In genomic region chr2:241558532-241559488, GRCh38 we compare ENCODE assay signal across 1 cellular context.
A peak's percentile ranks its signal among the peaks of the same experiment; 100 is the strongest.
TF ChIP-seq lines count a peak whose summit lies in the region.

A gene with protein sequence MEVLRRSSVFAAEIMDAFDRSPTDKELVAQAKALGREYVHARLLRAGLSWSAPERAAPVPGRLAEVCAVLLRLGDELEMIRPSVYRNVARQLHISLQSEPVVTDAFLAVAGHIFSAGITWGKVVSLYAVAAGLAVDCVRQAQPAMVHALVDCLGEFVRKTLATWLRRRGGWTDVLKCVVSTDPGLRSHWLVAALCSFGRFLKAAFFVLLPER (plus strand): TSS chr2:241558745. CDS start chr2:241559484, 739 bp downstream.

TF ChIP-seq in HepG2, 621 proteins besides CTCF, POLR2A, EP300 and RAD21 (continued from another document and continues in another):
- TF ChIP-seq, protein P1, sequence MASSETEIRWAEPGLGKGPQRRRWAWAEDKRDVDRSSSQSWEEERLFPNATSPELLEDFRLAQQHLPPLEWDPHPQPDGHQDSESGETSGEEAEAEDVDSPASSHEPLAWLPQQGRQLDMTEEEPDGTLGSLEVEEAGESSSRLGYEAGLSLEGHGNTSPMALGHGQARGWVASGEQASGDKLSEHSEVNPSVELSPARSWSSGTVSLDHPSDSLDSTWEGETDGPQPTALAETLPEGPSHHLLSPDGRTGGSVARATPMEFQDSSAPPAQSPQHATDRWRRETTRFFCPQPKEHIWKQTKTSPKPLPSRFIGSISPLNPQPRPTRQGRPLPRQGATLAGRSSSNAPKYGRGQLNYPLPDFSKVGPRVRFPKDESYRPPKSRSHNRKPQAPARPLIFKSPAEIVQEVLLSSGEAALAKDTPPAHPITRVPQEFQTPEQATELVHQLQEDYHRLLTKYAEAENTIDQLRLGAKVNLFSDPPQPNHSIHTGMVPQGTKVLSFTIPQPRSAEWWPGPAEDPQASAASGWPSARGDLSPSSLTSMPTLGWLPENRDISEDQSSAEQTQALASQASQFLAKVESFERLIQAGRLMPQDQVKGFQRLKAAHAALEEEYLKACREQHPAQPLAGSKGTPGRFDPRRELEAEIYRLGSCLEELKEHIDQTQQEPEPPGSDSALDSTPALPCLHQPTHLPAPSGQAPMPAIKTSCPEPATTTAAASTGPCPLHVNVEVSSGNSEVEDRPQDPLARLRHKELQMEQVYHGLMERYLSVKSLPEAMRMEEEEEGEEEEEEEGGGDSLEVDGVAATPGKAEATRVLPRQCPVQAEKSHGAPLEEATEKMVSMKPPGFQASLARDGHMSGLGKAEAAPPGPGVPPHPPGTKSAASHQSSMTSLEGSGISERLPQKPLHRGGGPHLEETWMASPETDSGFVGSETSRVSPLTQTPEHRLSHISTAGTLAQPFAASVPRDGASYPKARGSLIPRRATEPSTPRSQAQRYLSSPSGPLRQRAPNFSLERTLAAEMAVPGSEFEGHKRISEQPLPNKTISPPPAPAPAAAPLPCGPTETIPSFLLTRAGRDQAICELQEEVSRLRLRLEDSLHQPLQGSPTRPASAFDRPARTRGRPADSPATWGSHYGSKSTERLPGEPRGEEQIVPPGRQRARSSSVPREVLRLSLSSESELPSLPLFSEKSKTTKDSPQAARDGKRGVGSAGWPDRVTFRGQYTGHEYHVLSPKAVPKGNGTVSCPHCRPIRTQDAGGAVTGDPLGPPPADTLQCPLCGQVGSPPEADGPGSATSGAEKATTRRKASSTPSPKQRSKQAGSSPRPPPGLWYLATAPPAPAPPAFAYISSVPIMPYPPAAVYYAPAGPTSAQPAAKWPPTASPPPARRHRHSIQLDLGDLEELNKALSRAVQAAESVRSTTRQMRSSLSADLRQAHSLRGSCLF (CRISPR knock-in tag; IDR thresholded peaks at IDR 0.05; ENCODE audit: borderline replicate concordance), result no peak
- TF ChIP-seq, protein P2, sequence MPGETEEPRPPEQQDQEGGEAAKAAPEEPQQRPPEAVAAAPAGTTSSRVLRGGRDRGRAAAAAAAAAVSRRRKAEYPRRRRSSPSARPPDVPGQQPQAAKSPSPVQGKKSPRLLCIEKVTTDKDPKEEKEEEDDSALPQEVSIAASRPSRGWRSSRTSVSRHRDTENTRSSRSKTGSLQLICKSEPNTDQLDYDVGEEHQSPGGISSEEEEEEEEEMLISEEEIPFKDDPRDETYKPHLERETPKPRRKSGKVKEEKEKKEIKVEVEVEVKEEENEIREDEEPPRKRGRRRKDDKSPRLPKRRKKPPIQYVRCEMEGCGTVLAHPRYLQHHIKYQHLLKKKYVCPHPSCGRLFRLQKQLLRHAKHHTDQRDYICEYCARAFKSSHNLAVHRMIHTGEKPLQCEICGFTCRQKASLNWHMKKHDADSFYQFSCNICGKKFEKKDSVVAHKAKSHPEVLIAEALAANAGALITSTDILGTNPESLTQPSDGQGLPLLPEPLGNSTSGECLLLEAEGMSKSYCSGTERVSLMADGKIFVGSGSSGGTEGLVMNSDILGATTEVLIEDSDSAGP (CRISPR knock-in tag; IDR thresholded peaks at IDR 0.05; ENCODE audit: borderline replicate concordance), result peak; percentile 57
- TF ChIP-seq HNRNPK (IDR thresholded peaks at IDR 0.05; ENCODE audit: low read depth, low read length, poor library complexity, severe bottlenecking), result peak; percentile 48
- peak; percentile 68 for TF ChIP-seq PITX1 (CRISPR knock-in tag; IDR thresholded peaks at IDR 0.05)
- TF ChIP-seq ZNF367 (CRISPR knock-in tag; IDR thresholded peaks at IDR 0.05; ENCODE audit: borderline replicate concordance), result peak; percentile 46; the same call in 1 of the 2 replicates
- TF ChIP-seq ZMYM2 (CRISPR knock-in tag; IDR thresholded peaks at IDR 0.05), result no peak
- TF ChIP-seq, protein P3, sequence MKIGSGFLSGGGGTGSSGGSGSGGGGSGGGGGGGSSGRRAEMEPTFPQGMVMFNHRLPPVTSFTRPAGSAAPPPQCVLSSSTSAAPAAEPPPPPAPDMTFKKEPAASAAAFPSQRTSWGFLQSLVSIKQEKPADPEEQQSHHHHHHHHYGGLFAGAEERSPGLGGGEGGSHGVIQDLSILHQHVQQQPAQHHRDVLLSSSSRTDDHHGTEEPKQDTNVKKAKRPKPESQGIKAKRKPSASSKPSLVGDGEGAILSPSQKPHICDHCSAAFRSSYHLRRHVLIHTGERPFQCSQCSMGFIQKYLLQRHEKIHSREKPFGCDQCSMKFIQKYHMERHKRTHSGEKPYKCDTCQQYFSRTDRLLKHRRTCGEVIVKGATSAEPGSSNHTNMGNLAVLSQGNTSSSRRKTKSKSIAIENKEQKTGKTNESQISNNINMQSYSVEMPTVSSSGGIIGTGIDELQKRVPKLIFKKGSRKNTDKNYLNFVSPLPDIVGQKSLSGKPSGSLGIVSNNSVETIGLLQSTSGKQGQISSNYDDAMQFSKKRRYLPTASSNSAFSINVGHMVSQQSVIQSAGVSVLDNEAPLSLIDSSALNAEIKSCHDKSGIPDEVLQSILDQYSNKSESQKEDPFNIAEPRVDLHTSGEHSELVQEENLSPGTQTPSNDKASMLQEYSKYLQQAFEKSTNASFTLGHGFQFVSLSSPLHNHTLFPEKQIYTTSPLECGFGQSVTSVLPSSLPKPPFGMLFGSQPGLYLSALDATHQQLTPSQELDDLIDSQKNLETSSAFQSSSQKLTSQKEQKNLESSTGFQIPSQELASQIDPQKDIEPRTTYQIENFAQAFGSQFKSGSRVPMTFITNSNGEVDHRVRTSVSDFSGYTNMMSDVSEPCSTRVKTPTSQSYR (CRISPR knock-in tag; IDR thresholded peaks at IDR 0.05; ENCODE audit: borderline replicate concordance), result 0 out of 2 replicates have a peak, but pooled peaks have one; percentile 8
- peak; percentile 49; the same call in 1 of the 2 replicates for TF ChIP-seq ZNF446 (CRISPR knock-in tag; IDR thresholded peaks at IDR 0.05)
- no peak for TF ChIP-seq PLRG1 (conservative IDR thresholded peaks at IDR 0.05)
- TF ChIP-seq, protein P4, sequence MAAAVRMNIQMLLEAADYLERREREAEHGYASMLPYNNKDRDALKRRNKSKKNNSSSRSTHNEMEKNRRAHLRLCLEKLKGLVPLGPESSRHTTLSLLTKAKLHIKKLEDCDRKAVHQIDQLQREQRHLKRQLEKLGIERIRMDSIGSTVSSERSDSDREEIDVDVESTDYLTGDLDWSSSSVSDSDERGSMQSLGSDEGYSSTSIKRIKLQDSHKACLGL (CRISPR knock-in tag; IDR thresholded peaks at IDR 0.05), result peak; percentile 49; the same call in 1 of the 2 replicates
- TF ChIP-seq SRY (CRISPR knock-in tag; IDR thresholded peaks at IDR 0.05), result peak; percentile 55; the same call in 1 of the 2 replicates
- TF ChIP-seq MAX (IDR thresholded peaks at IDR 0.05), result peak; percentile 85
- TF ChIP-seq ZNF747 (CRISPR knock-in tag; IDR thresholded peaks at IDR 0.05; ENCODE audit: borderline replicate concordance), result peak; percentile 48; the same call in 1 of the 2 replicates
- peak; percentile 86 for TF ChIP-seq ZNF138 (CRISPR knock-in tag; IDR thresholded peaks at IDR 0.05; ENCODE audit: low read depth)
- no peak for TF ChIP-seq HOXA7 (CRISPR knock-in tag; IDR thresholded peaks at IDR 0.05)
- TF ChIP-seq CEBPB (IDR thresholded peaks at IDR 0.05; ENCODE audit: borderline replicate concordance, low read depth, low read length), result no peak
- TF ChIP-seq KMT2B (CRISPR knock-in tag; IDR thresholded peaks at IDR 0.05), result no peak; the same call in 1 of the 2 replicates
- TF ChIP-seq, protein P5, sequence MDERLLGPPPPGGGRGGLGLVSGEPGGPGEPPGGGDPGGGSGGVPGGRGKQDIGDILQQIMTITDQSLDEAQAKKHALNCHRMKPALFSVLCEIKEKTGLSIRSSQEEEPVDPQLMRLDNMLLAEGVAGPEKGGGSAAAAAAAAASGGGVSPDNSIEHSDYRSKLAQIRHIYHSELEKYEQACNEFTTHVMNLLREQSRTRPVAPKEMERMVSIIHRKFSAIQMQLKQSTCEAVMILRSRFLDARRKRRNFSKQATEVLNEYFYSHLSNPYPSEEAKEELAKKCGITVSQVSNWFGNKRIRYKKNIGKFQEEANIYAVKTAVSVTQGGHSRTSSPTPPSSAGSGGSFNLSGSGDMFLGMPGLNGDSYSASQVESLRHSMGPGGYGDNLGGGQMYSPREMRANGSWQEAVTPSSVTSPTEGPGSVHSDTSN (CRISPR knock-in tag; IDR thresholded peaks at IDR 0.05), result no peak
- no peak for TF ChIP-seq HIC2 (CRISPR knock-in tag; IDR thresholded peaks at IDR 0.05; ENCODE audit: low read depth)
- TF ChIP-seq KLF12 (CRISPR knock-in tag; IDR thresholded peaks at IDR 0.05; ENCODE audit: borderline replicate concordance), result no peak
- TF ChIP-seq, protein P6, sequence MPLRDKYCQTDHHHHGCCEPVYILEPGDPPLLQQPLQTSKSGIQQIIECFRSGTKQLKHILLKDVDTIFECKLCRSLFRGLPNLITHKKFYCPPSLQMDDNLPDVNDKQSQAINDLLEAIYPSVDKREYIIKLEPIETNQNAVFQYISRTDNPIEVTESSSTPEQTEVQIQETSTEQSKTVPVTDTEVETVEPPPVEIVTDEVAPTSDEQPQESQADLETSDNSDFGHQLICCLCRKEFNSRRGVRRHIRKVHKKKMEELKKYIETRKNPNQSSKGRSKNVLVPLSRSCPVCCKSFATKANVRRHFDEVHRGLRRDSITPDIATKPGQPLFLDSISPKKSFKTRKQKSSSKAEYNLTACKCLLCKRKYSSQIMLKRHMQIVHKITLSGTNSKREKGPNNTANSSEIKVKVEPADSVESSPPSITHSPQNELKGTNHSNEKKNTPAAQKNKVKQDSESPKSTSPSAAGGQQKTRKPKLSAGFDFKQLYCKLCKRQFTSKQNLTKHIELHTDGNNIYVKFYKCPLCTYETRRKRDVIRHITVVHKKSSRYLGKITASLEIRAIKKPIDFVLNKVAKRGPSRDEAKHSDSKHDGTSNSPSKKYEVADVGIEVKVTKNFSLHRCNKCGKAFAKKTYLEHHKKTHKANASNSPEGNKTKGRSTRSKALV (CRISPR knock-in tag; IDR thresholded peaks at IDR 0.05), result peak; percentile 65; the same call in 1 of the 2 replicates
- peak; percentile 77 for TF ChIP-seq SP5 (CRISPR knock-in tag; IDR thresholded peaks at IDR 0.05; ENCODE audit: borderline replicate concordance, low read depth)
- peak; percentile 30; the same call in 1 of the 2 replicates for TF ChIP-seq MEF2D (CRISPR knock-in tag; IDR thresholded peaks at IDR 0.05)
- no peak for TF ChIP-seq ZNF780A (CRISPR knock-in tag; IDR thresholded peaks at IDR 0.05)
- TF ChIP-seq ZMAT3 (CRISPR knock-in tag; conservative IDR thresholded peaks at IDR 0.05), result peak; percentile 71; the same call in 1 of the 2 replicates
- TF ChIP-seq HDAC2 (CRISPR knock-in tag; IDR thresholded peaks at IDR 0.05), result peak; percentile 34
- TF ChIP-seq NR2F1 (CRISPR knock-in tag; IDR thresholded peaks at IDR 0.05), result 0 out of 4 replicates have a peak, but pooled peaks of 1 of the 2 experiments have one; percentile 15
- TF ChIP-seq NR1H2 (CRISPR knock-in tag; IDR thresholded peaks at IDR 0.05; ENCODE audit: borderline replicate concordance, low read depth), result no peak
- TF ChIP-seq BCL6 (CRISPR knock-in tag; IDR thresholded peaks at IDR 0.05), result 0 out of 2 replicates have a peak, but pooled peaks have one; percentile 38
- TF ChIP-seq ZGPAT (CRISPR knock-in tag; IDR thresholded peaks at IDR 0.05), result peak; percentile 53; the same call in 1 of the 2 replicates
- TF ChIP-seq, protein P7, sequence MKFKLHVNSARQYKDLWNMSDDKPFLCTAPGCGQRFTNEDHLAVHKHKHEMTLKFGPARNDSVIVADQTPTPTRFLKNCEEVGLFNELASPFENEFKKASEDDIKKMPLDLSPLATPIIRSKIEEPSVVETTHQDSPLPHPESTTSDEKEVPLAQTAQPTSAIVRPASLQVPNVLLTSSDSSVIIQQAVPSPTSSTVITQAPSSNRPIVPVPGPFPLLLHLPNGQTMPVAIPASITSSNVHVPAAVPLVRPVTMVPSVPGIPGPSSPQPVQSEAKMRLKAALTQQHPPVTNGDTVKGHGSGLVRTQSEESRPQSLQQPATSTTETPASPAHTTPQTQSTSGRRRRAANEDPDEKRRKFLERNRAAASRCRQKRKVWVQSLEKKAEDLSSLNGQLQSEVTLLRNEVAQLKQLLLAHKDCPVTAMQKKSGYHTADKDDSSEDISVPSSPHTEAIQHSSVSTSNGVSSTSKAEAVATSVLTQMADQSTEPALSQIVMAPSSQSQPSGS (CRISPR knock-in tag; IDR thresholded peaks at IDR 0.05), result 0 out of 2 replicates have a peak, but pooled peaks have one; percentile 15
- peak; percentile 85; the same call in 1 of the 2 replicates for TF ChIP-seq U2AF2 (IDR thresholded peaks at IDR 0.05; ENCODE audit: low read depth, low read length)
- TF ChIP-seq SIN3B (IDR thresholded peaks at IDR 0.05; ENCODE audit: low read length), result no peak
- TF ChIP-seq CREBL2 (CRISPR knock-in tag; IDR thresholded peaks at IDR 0.05; ENCODE audit: borderline replicate concordance), result peak; percentile 64; the same call in 1 of the 2 replicates
- peak; percentile 66; the same call in 1 of the 2 replicates for TF ChIP-seq ZBTB7B (CRISPR knock-in tag; IDR thresholded peaks at IDR 0.05)
